ENCODE assay signal across 13 cellular contexts in genomic region chr1:1954831-1955441, GRCh38. TPM values are rescaled to one million over a fixed set of nuclear protein-coding genes. Genes with fewer than 3 reads are reported as not detected.
DNase-seq lines count a peak whose midpoint lies in the region; ATAC-seq and TF ChIP-seq lines count a peak whose summit lies in the region.
"Had no signal": no experiment of that assay in that cellular context is flagged by ENCODE, and none has a peak within 500 bp of the region (broad histone marks: within the 10 kb centered on the region; RNA-seq: fewer than 3 reads in every experiment).

No MANE protein-coding gene starts in this region.

- H3K79me2 ChIP-seq in Karpas-422 (ENCODE audit: low read length), result no peaks in the 10 kb centered on the region

- H3K4me3 Mint-ChIP-seq in natural killer cell treated with Interleukin-12 subunit alpha and Interleukin-12 subunit beta and Interleukin-15 and Interleukin-18, amount 100 ng/mL, for 72 hours, result peak overlapping the region; percentile 47
- no peak overlapping the region for H3K4me3 Mint-ChIP-seq in naive thymus-derived CD4-positive, alpha-beta T cell

- H3K36me3 ChIP-seq in WERI-Rb-1, result no peaks in the 10 kb centered on the region
- H3K36me3 ChIP-seq in naive thymus-derived CD4-positive, alpha-beta T cell (ENCODE audit: control insufficient read depth in 2 of 3, insufficient read depth in 3 of 3, low read length in 3 of 3), result no peaks in the 10 kb centered on the region
- no peaks in the 10 kb centered on the region for H3K36me3 ChIP-seq in Karpas-422 (ENCODE audit: insufficient read depth, low read length)

- H3K9me3 ChIP-seq in WERI-Rb-1 (ENCODE audit: severe bottlenecking) (no peaks in the 10 kb centered on the region), Karpas-422 (ENCODE audit: low read length) (no peaks in the 10 kb centered on the region)
- no peaks in the 10 kb centered on the region for H3K9me3 ChIP-seq in naive thymus-derived CD4-positive, alpha-beta T cell (ENCODE audit: control insufficient read depth in 2 of 3, low read length in 3 of 3)

- peaks cover 7 to 12% of the 10 kb centered on the region in 2 donors for H3K4me1 Mint-ChIP-seq in natural killer cell treated with Interleukin-12 subunit alpha and Interleukin-12 subunit beta and Interleukin-15 and Interleukin-18, amount 100 ng/mL, for 72 hours (ENCODE audit: low read depth in 2 of 2)
- peaks cover 0 to 4% (median 0%) of the 10 kb centered on the region in 7 donors for H3K4me1 Mint-ChIP-seq in naive thymus-derived CD4-positive, alpha-beta T cell

- H2AFZ ChIP-seq in Karpas-422 (ENCODE audit: low read length), result no peak overlapping the region

- H3K4me2 ChIP-seq in Karpas-422 (ENCODE audit: low read depth, low read length, poor library complexity, severe bottlenecking), result no peak overlapping the region

- POLR2A ChIA-PET in naive thymus-derived CD4-positive, alpha-beta T cell (lab: Charles Lee), result no interaction called here

- H3K4me3 ChIP-seq in WERI-Rb-1 (ENCODE audit: low read depth, low read length) (no peak overlapping the region), Karpas-422 (ENCODE audit: low read length) (no peak overlapping the region)
- no peak overlapping the region for H3K4me3 ChIP-seq in naive thymus-derived CD4-positive, alpha-beta T cell (ENCODE audit: low read length)

- peaks cover 3% of the 10 kb centered on the region for H3K9me3 Mint-ChIP-seq in natural killer cell treated with Interleukin-12 subunit alpha and Interleukin-12 subunit beta and Interleukin-15 and Interleukin-18, amount 100 ng/mL, for 72 hours
- peaks cover 0 to 9% (median 2%) of the 10 kb centered on the region in 11 donors for H3K9me3 Mint-ChIP-seq in naive thymus-derived CD4-positive, alpha-beta T cell

- no peaks in the 10 kb centered on the region for H3K27me3 ChIP-seq in WERI-Rb-1 (ENCODE audit: insufficient read depth, low read depth, severe bottlenecking)
- H3K27me3 ChIP-seq in naive thymus-derived CD4-positive, alpha-beta T cell (ENCODE audit: control insufficient read depth in 2 of 2, insufficient read depth in 2 of 2, low read length in 2 of 2), result no peaks in the 10 kb centered on the region
- H3K27me3 ChIP-seq in Karpas-422 (ENCODE audit: low read length), result no peaks in the 10 kb centered on the region

- peak; percentile 60 to 69 for ATAC-seq in natural killer cell treated with Interleukin-12 subunit alpha and Interleukin-12 subunit beta and Interleukin-15 and Interleukin-18, amount 100 ng/mL, for 72 hours
- no peak for ATAC-seq in naive thymus-derived CD4-positive, alpha-beta T cell

- H3K9ac ChIP-seq in Karpas-422 (ENCODE audit: low read length), result no peak overlapping the region

- H3K9me2 ChIP-seq in Karpas-422 (replicated peaks; ENCODE audit: insufficient read depth, low read length), result no peaks in the 10 kb centered on the region

- CTCF ChIA-PET in naive thymus-derived CD4-positive, alpha-beta T cell (lab: Charles Lee), result interaction anchor here (0.9 kb wide), 1 partner anchor 8 kb away, joined by 3 read pairs; no protein-coding TSS in a partner anchor

- no peak overlapping the region for H3K27ac ChIP-seq in WERI-Rb-1
- H3K27ac ChIP-seq in naive thymus-derived CD4-positive, alpha-beta T cell (ENCODE audit: low read depth, low read length), result no peak overlapping the region
- H3K27ac ChIP-seq in Karpas-422 (ENCODE audit: low read length), result no peak overlapping the region

- DNase-seq in DMS 273 (lab: John Stamatoyannopoulos, UW; ENCODE audit: unreplicated experiment) (peak; percentile 56), DMS 273 treated with DMSO at 0.1 percent for 48 hours (lab: John Stamatoyannopoulos, UW) (no peak), WERI-Rb-1 (peak; percentile 59), GM20000 (ENCODE audit: low spot score) (no peak), Karpas-422 (no peak)
- peak; percentile 63 for DNase-seq in natural killer cell treated with Interleukin-12 subunit alpha and Interleukin-12 subunit beta and Interleukin-15 and Interleukin-18, amount 100 ng/mL, for 72 hours (ENCODE audit: low spot score)
- no peak for DNase-seq in naive thymus-derived CD4-positive, alpha-beta T cell
- DNase-seq: 8988T; activated CD4-positive, CD25-positive, alpha-beta regulatory T cell treated with anti-CD3 and anti-CD28 coated beads, Interleukin-2, amount 50 U/mL, for 72 hours; HCEC 1CT; NCI-H226 had no signal

- H3K4me1 ChIP-seq in naive thymus-derived CD4-positive, alpha-beta T cell (ENCODE audit: control insufficient read depth in 2 of 2, insufficient read depth in 2 of 2, low read length in 2 of 2), result no peaks in the 10 kb centered on the region
- peaks cover 3% of the 10 kb centered on the region; the same call in 1 of the 2 replicates for H3K4me1 ChIP-seq in Karpas-422 (ENCODE audit: low read length)

- H3K36me3 Mint-ChIP-seq in natural killer cell treated with Interleukin-12 subunit alpha and Interleukin-12 subunit beta and Interleukin-15 and Interleukin-18, amount 100 ng/mL, for 72 hours, result no peaks in the 10 kb centered on the region
- peaks cover 0 to 4% (median 0%) of the 10 kb centered on the region in 5 donors for H3K36me3 Mint-ChIP-seq in naive thymus-derived CD4-positive, alpha-beta T cell

- H3K27me3 Mint-ChIP-seq in natural killer cell treated with Interleukin-12 subunit alpha and Interleukin-12 subunit beta and Interleukin-15 and Interleukin-18, amount 100 ng/mL, for 72 hours, result peaks cover 2% of the 10 kb centered on the region in 2 donors
- peaks cover 0 to 22% (median 1%) of the 10 kb centered on the region in 5 donors for H3K27me3 Mint-ChIP-seq in naive thymus-derived CD4-positive, alpha-beta T cell

- peak overlapping the region; percentile 49 to 90 for H3K27ac Mint-ChIP-seq in natural killer cell treated with Interleukin-12 subunit alpha and Interleukin-12 subunit beta and Interleukin-15 and Interleukin-18, amount 100 ng/mL, for 72 hours
- H3K27ac Mint-ChIP-seq in naive thymus-derived CD4-positive, alpha-beta T cell, result no peak overlapping the region

- intact Hi-C loops in naive thymus-derived CD4-positive, alpha-beta T cell (cut with micrococcal nuclease), result no loop called here

- no peaks in the 10 kb centered on the region for H4K20me1 ChIP-seq in Karpas-422 (ENCODE audit: insufficient read depth, low read depth, low read length)

- TF ChIP-seq CTCF in GM12873 (IDR thresholded peaks at IDR 0.05; ENCODE audit: insufficient read depth, low read depth, low read length, missing control alignments) (peak; percentile 37), WERI-Rb-1 (IDR thresholded peaks at IDR 0.05; ENCODE audit: low read depth, low read length) (peak; percentile 67), GM20000 (IDR thresholded peaks at IDR 0.05; ENCODE audit: extremely low read depth, missing control alignments) (no peak)

RNA-seq across cellular contexts. Expression of gene TMEM52, which starts 35.9 kb away (rescaled TPM):
- under 1 TPM in 1 of 2 donors, not detected in 1; 0.43 TPM for total RNA-seq in natural killer cell treated with Interleukin-12 subunit alpha and Interleukin-12 subunit beta and Interleukin-15 and Interleukin-18, amount 100 ng/mL, for 72 hours
- total RNA-seq in naive thymus-derived CD4-positive, alpha-beta T cell, result 1 to 10 TPM in 1 of 5 experiments, not detected in 4; 1.1 TPM
- under 1 TPM in 1 of 2 donors, not detected in 1; 0.45 TPM for polyA plus RNA-seq in naive thymus-derived CD4-positive, alpha-beta T cell
- not detected in 2 replicates for total RNA-seq in Karpas-422 (2014; rRNA removed; shearing (Covaris generic); ENCODE audit: low replicate concordance)

RNA-seq across cellular contexts. Expression of gene CALML6, which starts 39.9 kb away (rescaled TPM):
- 1 to 10 TPM in 1 of 2 donors, under 1 TPM in 1; 1.00 to 1.2 TPM for total RNA-seq in natural killer cell treated with Interleukin-12 subunit alpha and Interleukin-12 subunit beta and Interleukin-15 and Interleukin-18, amount 100 ng/mL, for 72 hours
- total RNA-seq in naive thymus-derived CD4-positive, alpha-beta T cell, result 1 to 10 TPM in 3 of 5 experiments, under 1 TPM in 1, not detected in 1; 0.94 to 2.5 (median 1.4) TPM
- not detected for polyA plus RNA-seq in naive thymus-derived CD4-positive, alpha-beta T cell
- 0.32 TPM in 1 of 2 replicates, not detected in the other for total RNA-seq in Karpas-422 (2014; rRNA removed; shearing (Covaris generic); ENCODE audit: low replicate concordance)

RNA-seq across cellular contexts. Expression of gene CFAP74, which starts 48.6 kb away (rescaled TPM):
- total RNA-seq in natural killer cell treated with Interleukin-12 subunit alpha and Interleukin-12 subunit beta and Interleukin-15 and Interleukin-18, amount 100 ng/mL, for 72 hours, result not detected
- total RNA-seq in naive thymus-derived CD4-positive, alpha-beta T cell, result not detected
- not detected for polyA plus RNA-seq in naive thymus-derived CD4-positive, alpha-beta T cell
- not detected in 2 replicates for total RNA-seq in Karpas-422 (2014; rRNA removed; shearing (Covaris generic); ENCODE audit: low replicate concordance)
- total RNA-seq: mesenteric fat pad had no signal

Comparison
In these comparisons a context has a peak if more than half of its experiments do, and no peak if none do; other contexts are left out.
1. DNase-seq: peak in DMS 273 (single experiment), WERI-Rb-1 (single experiment) and natural killer cell treated with Interleukin-12 subunit alpha and Interleukin-12 subunit beta and Interleukin-15 and Interleukin-18, amount 100 ng/mL, for 72 hours (single experiment); none in DMS 273 treated with DMSO at 0.1 percent for 48 hours (single experiment), naive thymus-derived CD4-positive, alpha-beta T cell (0 of 9), GM20000 (single experiment) and Karpas-422 (single experiment).
2. H3K27ac Mint-ChIP-seq: peak in natural killer cell treated with Interleukin-12 subunit alpha and Interleukin-12 subunit beta and Interleukin-15 and Interleukin-18, amount 100 ng/mL, for 72 hours (2 of 2); none in naive thymus-derived CD4-positive, alpha-beta T cell (0 of 9).